8 cellular contexts compared by ENCODE assay signal in genomic region chr3:10992017-10992945, GRCh38. TPM values are rescaled to one million over a fixed set of nuclear protein-coding genes. Genes with fewer than 3 reads are reported as not detected.
DNase-seq lines count a peak whose midpoint lies in the region; ATAC-seq and TF ChIP-seq lines count a peak whose summit lies in the region.

SLC6A1 (plus strand) TSS chr3:10992748; CDS start chr3:11017212, 24,464 bp downstream.

- H3K36me3 Mint-ChIP-seq in neural crest cell (ENCODE audit: low read depth), result no peaks in the 10 kb centered on the region

- ATAC-seq in HG02763 (IDR thresholded peaks at IDR 0.05; ENCODE audit: unreplicated experiment), result no peak

- peaks cover 93% of the 10 kb centered on the region for H3K27me3 Mint-ChIP-seq in neural crest cell (ENCODE audit: low read depth)

- peaks cover 10% of the 10 kb centered on the region for H3K4me1 Mint-ChIP-seq in neural crest cell

- H3K27ac Mint-ChIP-seq in neural crest cell (ENCODE audit: unreplicated experiment), result no peak within 1 kb of the TSS

- no peak within 1 kb of the TSS for H3K4me3 ChIP-seq in fibroblast of pulmonary artery (replicated peaks; ENCODE audit: low read depth, low read length)

- DNase-seq in AG20443 (ENCODE audit: low spot score), result peak; percentile 29
- DNase-seq in NCI-H69 (lab: John Stamatoyannopoulos, UW), result peak; percentile 32
- no peak for DNase-seq in fibroblast of pulmonary artery (ENCODE audit: low read depth)
- DNase-seq in neural crest cell (ENCODE audit: low read depth, low spot score), result no peak
- DNase-seq in stimulated activated CD4-positive, alpha-beta T cell treated with anti-CD3 and anti-CD28 coated beads, Interleukin-12 subunit alpha, Interleukin-12 subunit beta, amount 100 ng/mL, for 4 hours, result no peak
- no peak for DNase-seq in NCI-H1694 (lab: John Stamatoyannopoulos, UW)
- DNase-seq in GF-D8 (lab: John Stamatoyannopoulos, UW), result no peak

- TF ChIP-seq CTCF in fibroblast of pulmonary artery (IDR thresholded peaks at IDR 0.05; ENCODE audit: low read length, missing control alignments) (peak; percentile 6), neural crest cell (conservative IDR thresholded peaks at IDR 0.05) (peak; percentile 24)

- H3K4me3 Mint-ChIP-seq in neural crest cell, result peak within 1 kb of the TSS; percentile 84

- H3K9me3 Mint-ChIP-seq in neural crest cell, result no peaks in the 10 kb centered on the region

RNA-seq across cellular contexts. Expression of gene SLC6A1, which starts in this region (rescaled TPM):
- 0.42 and 0.45 TPM in 2 replicates for total RNA-seq in neural crest cell

Comparison
In these comparisons a context has a peak if more than half of its experiments do, and no peak if none do; other contexts are left out.
1. DNase-seq: peak in AG20443 (single experiment) and NCI-H69 (single experiment); none in fibroblast of pulmonary artery (single experiment), neural crest cell (single experiment), stimulated activated CD4-positive, alpha-beta T cell treated with anti-CD3 and anti-CD28 coated beads, Interleukin-12 subunit alpha, Interleukin-12 subunit beta, amount 100 ng/mL, for 4 hours (single experiment), NCI-H1694 (single experiment) and GF-D8 (single experiment).